Comparison of ENCODE assay signal across 1 cellular context in genomic region chr14:70394674-70395073, GRCh38.
TF ChIP-seq lines count a peak whose summit lies in the region.

No MANE protein-coding gene starts in this region.

TF ChIP-seq in HepG2, 621 proteins besides CTCF, POLR2A, EP300 and RAD21:
- 0 out of 2 replicates have a peak, but pooled peaks have one; percentile 19 for TF ChIP-seq SIX4 (CRISPR knock-in tag; IDR thresholded peaks at IDR 0.05)
- TF ChIP-seq ZNF430 (CRISPR knock-in tag; IDR thresholded peaks at IDR 0.05), result no peak
- no peak for TF ChIP-seq MTF2 (CRISPR knock-in tag; IDR thresholded peaks at IDR 0.05; ENCODE audit: borderline replicate concordance)
- 0 out of 2 replicates have a peak, but pooled peaks have one; percentile 6 for TF ChIP-seq HNF4A (CRISPR knock-in tag; IDR thresholded peaks at IDR 0.05)
